1 cellular context compared by ENCODE assay signal in the genomic region with DNA sequence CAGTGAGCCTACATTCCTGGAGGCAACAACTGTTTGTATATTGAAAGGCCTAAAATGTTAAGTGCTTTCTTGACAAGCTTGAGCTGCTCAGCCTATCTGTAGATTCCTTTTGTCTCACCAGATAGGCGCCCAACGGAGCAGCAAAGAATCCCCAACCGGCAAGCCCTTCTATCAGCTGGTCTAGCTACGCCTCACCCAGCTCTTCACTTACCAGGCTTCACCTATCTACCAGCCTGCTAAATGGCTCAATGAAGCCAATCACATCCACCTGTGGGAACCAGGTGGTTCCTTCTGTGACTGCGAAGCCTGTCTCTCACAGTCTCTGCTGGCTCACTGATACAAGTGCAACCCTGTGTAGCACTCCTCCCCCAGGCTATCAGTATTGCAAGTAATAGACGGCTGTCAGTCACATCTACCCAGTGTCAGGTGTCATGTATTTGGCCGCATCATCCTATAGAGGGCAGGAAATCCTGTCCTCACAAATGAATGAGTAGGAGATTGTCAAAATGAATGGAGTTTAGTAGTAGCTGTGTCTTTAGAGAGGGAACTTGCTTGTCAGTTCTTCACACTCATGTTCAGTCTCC.
TF ChIP-seq lines count a peak whose summit lies in the region.

No MANE protein-coding gene starts in this region.

TF ChIP-seq in HCT116, 20 proteins besides CTCF, POLR2A, EP300 and RAD21 (continued from another document):
- TF ChIP-seq, protein P1, sequence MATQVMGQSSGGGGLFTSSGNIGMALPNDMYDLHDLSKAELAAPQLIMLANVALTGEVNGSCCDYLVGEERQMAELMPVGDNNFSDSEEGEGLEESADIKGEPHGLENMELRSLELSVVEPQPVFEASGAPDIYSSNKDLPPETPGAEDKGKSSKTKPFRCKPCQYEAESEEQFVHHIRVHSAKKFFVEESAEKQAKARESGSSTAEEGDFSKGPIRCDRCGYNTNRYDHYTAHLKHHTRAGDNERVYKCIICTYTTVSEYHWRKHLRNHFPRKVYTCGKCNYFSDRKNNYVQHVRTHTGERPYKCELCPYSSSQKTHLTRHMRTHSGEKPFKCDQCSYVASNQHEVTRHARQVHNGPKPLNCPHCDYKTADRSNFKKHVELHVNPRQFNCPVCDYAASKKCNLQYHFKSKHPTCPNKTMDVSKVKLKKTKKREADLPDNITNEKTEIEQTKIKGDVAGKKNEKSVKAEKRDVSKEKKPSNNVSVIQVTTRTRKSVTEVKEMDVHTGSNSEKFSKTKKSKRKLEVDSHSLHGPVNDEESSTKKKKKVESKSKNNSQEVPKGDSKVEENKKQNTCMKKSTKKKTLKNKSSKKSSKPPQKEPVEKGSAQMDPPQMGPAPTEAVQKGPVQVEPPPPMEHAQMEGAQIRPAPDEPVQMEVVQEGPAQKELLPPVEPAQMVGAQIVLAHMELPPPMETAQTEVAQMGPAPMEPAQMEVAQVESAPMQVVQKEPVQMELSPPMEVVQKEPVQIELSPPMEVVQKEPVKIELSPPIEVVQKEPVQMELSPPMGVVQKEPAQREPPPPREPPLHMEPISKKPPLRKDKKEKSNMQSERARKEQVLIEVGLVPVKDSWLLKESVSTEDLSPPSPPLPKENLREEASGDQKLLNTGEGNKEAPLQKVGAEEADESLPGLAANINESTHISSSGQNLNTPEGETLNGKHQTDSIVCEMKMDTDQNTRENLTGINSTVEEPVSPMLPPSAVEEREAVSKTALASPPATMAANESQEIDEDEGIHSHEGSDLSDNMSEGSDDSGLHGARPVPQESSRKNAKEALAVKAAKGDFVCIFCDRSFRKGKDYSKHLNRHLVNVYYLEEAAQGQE (IDR thresholded peaks at IDR 0.05; ENCODE audit: low read depth) = no peak
- TF ChIP-seq EGR1 (IDR thresholded peaks at IDR 0.05; ENCODE audit: low read depth) (no peak), POLR2AphosphoS5 (IDR thresholded peaks at IDR 0.05; ENCODE audit: low read depth, low read length) (no peak)
- TF ChIP-seq, protein P2, sequence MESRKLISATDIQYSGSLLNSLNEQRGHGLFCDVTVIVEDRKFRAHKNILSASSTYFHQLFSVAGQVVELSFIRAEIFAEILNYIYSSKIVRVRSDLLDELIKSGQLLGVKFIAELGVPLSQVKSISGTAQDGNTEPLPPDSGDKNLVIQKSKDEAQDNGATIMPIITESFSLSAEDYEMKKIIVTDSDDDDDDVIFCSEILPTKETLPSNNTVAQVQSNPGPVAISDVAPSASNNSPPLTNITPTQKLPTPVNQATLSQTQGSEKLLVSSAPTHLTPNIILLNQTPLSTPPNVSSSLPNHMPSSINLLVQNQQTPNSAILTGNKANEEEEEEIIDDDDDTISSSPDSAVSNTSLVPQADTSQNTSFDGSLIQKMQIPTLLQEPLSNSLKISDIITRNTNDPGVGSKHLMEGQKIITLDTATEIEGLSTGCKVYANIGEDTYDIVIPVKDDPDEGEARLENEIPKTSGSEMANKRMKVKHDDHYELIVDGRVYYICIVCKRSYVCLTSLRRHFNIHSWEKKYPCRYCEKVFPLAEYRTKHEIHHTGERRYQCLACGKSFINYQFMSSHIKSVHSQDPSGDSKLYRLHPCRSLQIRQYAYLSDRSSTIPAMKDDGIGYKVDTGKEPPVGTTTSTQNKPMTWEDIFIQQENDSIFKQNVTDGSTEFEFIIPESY (IDR thresholded peaks at IDR 0.05; ENCODE audit: extremely low read depth, insufficient replicate concordance, low read length) = no peak
